In the genomic region with DNA sequence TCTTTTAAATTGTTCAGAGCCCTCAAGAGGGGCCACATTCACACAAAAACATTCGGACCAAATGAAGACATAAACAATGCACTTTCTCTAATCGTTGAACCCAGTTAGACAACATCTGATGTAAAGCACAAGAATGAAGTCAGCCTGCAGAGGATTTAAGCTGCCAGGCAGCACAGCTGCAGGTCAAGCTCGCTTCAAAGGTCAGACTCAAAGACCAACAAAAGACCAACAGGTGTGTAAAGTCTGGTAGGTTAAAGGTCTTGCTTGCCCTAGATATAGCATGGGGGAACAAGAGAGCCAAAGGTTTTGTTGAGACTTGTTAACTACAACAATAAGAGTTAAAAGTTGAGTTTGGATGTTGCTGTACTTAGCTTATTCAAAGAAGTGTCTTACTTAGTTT, we compare ENCODE assay signal across 23 cellular contexts.
"Had no signal": no experiment of that assay in that cellular context is flagged by ENCODE, and none has a peak within 500 bp of the region (broad histone marks: within the 10 kb centered on the region; RNA-seq: fewer than 3 reads in every experiment).

No MANE protein-coding gene starts in this region.

- H3K36me3 Mint-ChIP-seq: stimulated activated effector memory CD8-positive, alpha-beta T cell treated with anti-CD3 and anti-CD28 coated beads, Interleukin-12 subunit alpha, Interleukin-12 subunit beta, amount 100 ng/mL, for 72 hours had no signal

- DNase-seq: activated CD4-positive, alpha-beta T cell treated with anti-CD3 and anti-CD28 coated beads, Interleukin-2, amount 50 U/mL, for 1 hour; activated CD4-positive, CD25-positive, alpha-beta regulatory T cell treated with anti-CD3 and anti-CD28 coated beads, Interleukin-2, amount 50 U/mL, for 72 hours; activated CD8-positive, alpha-beta memory T cell treated with anti-CD3 and anti-CD28 coated beads for 24 hours; activated CD8-positive, alpha-beta memory T cell treated with anti-CD3 and anti-CD28 coated beads, Interleukin-2, amount 50 U/mL, for 48 hours; activated effector memory CD4-positive, alpha-beta T cell treated with anti-CD3 and anti-CD28 coated beads, Interleukin-2, amount 50 U/mL, for 16 hours; activated naive CD4-positive, alpha-beta T cell treated with anti-CD3 and anti-CD28 coated beads, Interleukin-2, amount 50 U/mL, for 16 hours; activated T-cell treated with anti-CD3 and anti-CD28 coated beads, Interleukin-2, amount 50 U/mL, for 48 hours; aorta; cortex of kidney; effector CD4-positive, alpha-beta T cell; head of caudate nucleus; left ventricle myocardium inferior; mammary epithelial cell; midbrain; stimulated activated CD4-positive, alpha-beta T cell treated with anti-CD3 and anti-CD28 coated beads, Interleukin-4, amount 100 ng/mL, for 24 hours; T-helper 2 cell; upper lobe of left lung had no signal

- H3K4me1 ChIP-seq: breast epithelium had no signal

- H3K36me3 ChIP-seq: breast epithelium, left ventricle myocardium inferior, thoracic aorta, upper lobe of left lung had no signal

- H3K9me3 ChIP-seq: breast epithelium, left ventricle myocardium inferior, thoracic aorta, upper lobe of left lung had no signal

- H3K27ac ChIP-seq: breast epithelium, left ventricle myocardium inferior, thoracic aorta, upper lobe of left lung, VCaP had no signal

- H3K4me3 ChIP-seq: breast epithelium, left ventricle myocardium inferior, thoracic aorta, upper lobe of left lung had no signal

- H3K27ac Mint-ChIP-seq: stimulated activated effector memory CD8-positive, alpha-beta T cell treated with anti-CD3 and anti-CD28 coated beads, Interleukin-12 subunit alpha, Interleukin-12 subunit beta, amount 100 ng/mL, for 72 hours had no signal

- H3K4me3 Mint-ChIP-seq: neural crest cell; stimulated activated effector memory CD8-positive, alpha-beta T cell treated with anti-CD3 and anti-CD28 coated beads, Interleukin-12 subunit alpha, Interleukin-12 subunit beta, amount 100 ng/mL, for 72 hours had no signal

- H3K27me3 ChIP-seq: breast epithelium, upper lobe of left lung had no signal

- ATAC-seq: sciatic nerve; stimulated activated effector memory CD8-positive, alpha-beta T cell treated with anti-CD3 and anti-CD28 coated beads, Interleukin-12 subunit alpha, Interleukin-12 subunit beta, amount 100 ng/mL, for 72 hours had no signal
